In the genomic region with DNA sequence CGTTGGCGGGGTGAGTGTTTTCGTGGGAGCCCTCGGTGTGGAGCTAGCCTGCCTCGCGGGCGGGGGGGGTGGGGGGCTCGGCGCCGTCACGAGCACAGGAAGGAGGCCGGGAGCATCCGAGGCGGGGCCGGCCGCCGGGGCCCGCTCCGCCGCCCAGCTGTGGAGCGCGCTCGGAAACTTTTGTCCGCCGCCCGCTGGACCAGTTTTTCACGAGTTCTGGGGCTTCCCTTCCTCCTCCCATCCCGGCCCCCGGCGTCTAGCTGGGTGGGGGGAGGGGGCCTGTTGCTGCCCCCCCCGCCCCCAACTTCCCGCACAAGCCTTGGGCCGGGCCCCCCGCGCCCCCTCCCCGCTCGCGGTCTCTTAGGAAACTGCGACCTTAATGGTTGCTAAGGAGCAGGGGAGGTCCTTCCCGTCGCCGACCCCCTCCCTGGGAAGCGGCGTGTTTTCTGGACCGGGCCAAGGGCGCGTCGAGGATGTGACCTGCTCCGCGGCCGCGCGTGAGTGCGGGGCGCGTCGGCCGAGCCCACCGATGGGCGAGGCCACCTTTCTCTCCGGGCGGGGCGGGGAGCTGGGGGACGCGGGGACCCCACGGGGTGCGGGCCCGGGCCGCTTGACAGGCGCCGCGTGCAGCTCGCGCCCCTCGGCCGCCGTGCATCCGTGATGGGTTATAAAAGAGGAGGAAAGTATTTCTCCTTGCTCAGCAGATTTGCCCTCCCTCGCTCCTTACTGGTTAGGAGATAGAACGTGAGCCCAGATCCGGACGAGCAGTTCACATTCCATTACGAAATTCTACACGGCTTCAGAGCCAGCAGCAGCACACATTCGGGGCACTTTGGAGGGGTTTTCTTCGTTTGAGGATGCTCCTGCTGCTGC, we compare ENCODE assay signal across 8 cellular contexts. TPM values are rescaled to one million over a fixed set of nuclear protein-coding genes. Genes with fewer than 3 reads are reported as not detected.
DNase-seq lines count a peak whose midpoint lies in the region; ATAC-seq and TF ChIP-seq lines count a peak whose summit lies in the region.

No MANE protein-coding gene starts in this region.

- DNase-seq in CD8-positive, alpha-beta T cell = peak in 6 of 7 experiments; percentile 8 to 51 (median 38)
- DNase-seq in SIG-M5 treated with dmso at 0.1 percent for 504 hours (lab: John Stamatoyannopoulos, UW; ENCODE audit: unreplicated experiment) (peak; percentile 91), cardiac septum (ENCODE audit: low spot score) (peak; percentile 78), progenitor cell of endocrine pancreas (ENCODE audit: low spot score, unreplicated experiment) (peak; percentile 15)
- DNase-seq in activated naive CD8-positive, alpha-beta T cell treated with anti-CD3 and anti-CD28 coated beads, Interleukin-2, amount 50 U/mL, for 24 hours = peak; percentile 46

- POLR2A ChIA-PET in CD8-positive, alpha-beta T cell (lab: Charles Lee) = interaction anchor here (0.8 to 6.6 kb wide), 10 partner anchors 19 to 88 kb away, joined by 3 to 43 read pairs (median 4); no protein-coding TSS in a partner anchor

- H3K36me3 Mint-ChIP-seq in CD8-positive, alpha-beta T cell = peaks cover 13% of the 10 kb centered on the region
- H3K36me3 Mint-ChIP-seq in activated naive CD8-positive, alpha-beta T cell treated with anti-CD3 and anti-CD28 coated beads, Interleukin-2, amount 50 U/mL, for 24 hours (ENCODE audit: low read depth) = peaks cover 2% of the 10 kb centered on the region
- H3K36me3 Mint-ChIP-seq in progenitor cell of endocrine pancreas (ENCODE audit: insufficient read depth) = no peaks in the 10 kb centered on the region

- peak overlapping the region; percentile 93 for H3K27ac Mint-ChIP-seq in CD8-positive, alpha-beta T cell
- peak overlapping the region; percentile 82 for H3K27ac Mint-ChIP-seq in activated naive CD8-positive, alpha-beta T cell treated with anti-CD3 and anti-CD28 coated beads, Interleukin-2, amount 50 U/mL, for 24 hours
- peak overlapping the region; percentile 71 for H3K27ac Mint-ChIP-seq in progenitor cell of endocrine pancreas

- H3K9me3 Mint-ChIP-seq in CD8-positive, alpha-beta T cell = no peaks in the 10 kb centered on the region
- H3K9me3 Mint-ChIP-seq in activated naive CD8-positive, alpha-beta T cell treated with anti-CD3 and anti-CD28 coated beads, Interleukin-2, amount 50 U/mL, for 24 hours = no peaks in the 10 kb centered on the region
- H3K9me3 Mint-ChIP-seq in progenitor cell of endocrine pancreas (ENCODE audit: low read depth) = no peaks in the 10 kb centered on the region

- H3K27me3 Mint-ChIP-seq in CD8-positive, alpha-beta T cell (ENCODE audit: low read depth) = no peaks in the 10 kb centered on the region
- no peaks in the 10 kb centered on the region for H3K27me3 Mint-ChIP-seq in activated naive CD8-positive, alpha-beta T cell treated with anti-CD3 and anti-CD28 coated beads, Interleukin-2, amount 50 U/mL, for 24 hours
- H3K27me3 Mint-ChIP-seq in progenitor cell of endocrine pancreas = no peaks in the 10 kb centered on the region

- peak overlapping the region; percentile 89 for H3K4me3 Mint-ChIP-seq in CD8-positive, alpha-beta T cell
- peak overlapping the region; percentile 88 for H3K4me3 Mint-ChIP-seq in activated naive CD8-positive, alpha-beta T cell treated with anti-CD3 and anti-CD28 coated beads, Interleukin-2, amount 50 U/mL, for 24 hours
- peak overlapping the region; percentile 83 for H3K4me3 Mint-ChIP-seq in progenitor cell of endocrine pancreas (ENCODE audit: low read depth)

- H3K9me3 ChIP-seq in CD8-positive, alpha-beta T cell (ENCODE audit: low read length) = no peaks in the 10 kb centered on the region

- H3K27me3 ChIP-seq in CD8-positive, alpha-beta T cell (ENCODE audit: insufficient read depth, low read length) = no peaks in the 10 kb centered on the region

- peaks cover 38% of the 10 kb centered on the region for H3K4me1 ChIP-seq in CD8-positive, alpha-beta T cell (ENCODE audit: insufficient read depth, low read length)

- peak overlapping the region; percentile 84 for H3K27ac ChIP-seq in CD8-positive, alpha-beta T cell (ENCODE audit: low read depth, low read length)

- ATAC-seq in CD8-positive, alpha-beta T cell = no peak
- ATAC-seq in HG03135 (IDR thresholded peaks at IDR 0.05; ENCODE audit: unreplicated experiment) = peak; percentile 7
- peak; percentile 4 for ATAC-seq in activated naive CD8-positive, alpha-beta T cell treated with anti-CD3 and anti-CD28 coated beads, Interleukin-2, amount 50 U/mL, for 24 hours
- no peak for ATAC-seq in HG02840 (IDR thresholded peaks at IDR 0.05; ENCODE audit: low FRiP score, unreplicated experiment)
- no peak for ATAC-seq in HG02623 (IDR thresholded peaks at IDR 0.05; ENCODE audit: unreplicated experiment)

- CTCF ChIA-PET in CD8-positive, alpha-beta T cell (lab: Charles Lee) = interaction anchor here (0.6 to 2.1 kb wide), 4 partner anchors 8 to 134 kb away, joined by 3 to 4 read pairs (median 3); no protein-coding TSS in a partner anchor

- intact Hi-C loops in CD8-positive, alpha-beta T cell (cut with DNase I, micrococcal nuclease) = loop anchor here (1.0 to 10.0 kb wide), 4 partner anchors 31 to 1847 kb away; partner anchors contain the start of genes FARS2 (in 1 of the 2) and LYRM4 (in 1 of the 2)
- intact Hi-C loops in cardiac septum (cut with DNase I) = loop anchor here (5.0 kb wide), 1 partner anchor 108 kb away; no protein-coding TSS in a partner anchor

- no peaks in the 10 kb centered on the region for H3K36me3 ChIP-seq in CD8-positive, alpha-beta T cell (ENCODE audit: insufficient read depth, low read length)

- H3K4me3 ChIP-seq in CD8-positive, alpha-beta T cell (ENCODE audit: low read depth, low read length) = peak overlapping the region; percentile 97

- peaks cover 56% of the 10 kb centered on the region for H3K4me1 Mint-ChIP-seq in CD8-positive, alpha-beta T cell (ENCODE audit: low read depth)
- peaks cover 58% of the 10 kb centered on the region for H3K4me1 Mint-ChIP-seq in activated naive CD8-positive, alpha-beta T cell treated with anti-CD3 and anti-CD28 coated beads, Interleukin-2, amount 50 U/mL, for 24 hours
- H3K4me1 Mint-ChIP-seq in progenitor cell of endocrine pancreas (ENCODE audit: low read depth) = peaks cover 37% of the 10 kb centered on the region

- no peak for TF ChIP-seq CTCF in CD8-positive, alpha-beta T cell (IDR thresholded peaks at IDR 0.05)
- no peak for TF ChIP-seq CTCF in progenitor cell of endocrine pancreas (IDR thresholded peaks at IDR 0.05; ENCODE audit: unreplicated experiment)

RNA-seq across cellular contexts. Expression of gene RREB1, which starts 1.4 kb away (rescaled TPM):
- total RNA-seq in CD8-positive, alpha-beta T cell = 10 to 100 TPM; 47.1 to 52.4 TPM
- 27.8 TPM for total RNA-seq in cardiac septum
- 67.2 and 71.7 TPM in 2 replicates for total RNA-seq in progenitor cell of endocrine pancreas

Comparison
In these comparisons a context has a peak if more than half of its experiments do, and no peak if none do; other contexts are left out.
1. ATAC-seq: peak in HG03135 (single experiment) and activated naive CD8-positive, alpha-beta T cell treated with anti-CD3 and anti-CD28 coated beads, Interleukin-2, amount 50 U/mL, for 24 hours (single experiment); none in CD8-positive, alpha-beta T cell (single experiment), HG02840 (single experiment) and HG02623 (single experiment).
2. DNase-seq: peak in every context shown above with its lines; median percentile 91 in SIG-M5 treated with dmso at 0.1 percent for 504 hours; 78 in cardiac septum; 46 in activated naive CD8-positive, alpha-beta T cell treated with anti-CD3 and anti-CD28 coated beads, Interleukin-2, amount 50 U/mL, for 24 hours; 38 in CD8-positive, alpha-beta T cell; 15 in progenitor cell of endocrine pancreas.
3. Peak in every context shown above with its lines, with median percentiles within 50 percentile points of each other: H3K27ac Mint-ChIP-seq and H3K4me3 Mint-ChIP-seq.